In genomic region chr17:1730345-1731193, GRCh38 we compare ENCODE assay signal across 1 cellular context.
A peak's percentile ranks its signal among the peaks of the same experiment; 100 is the strongest.
TF ChIP-seq lines count a peak whose summit lies in the region.

No MANE protein-coding gene starts in this region.

TF ChIP-seq in K562, 482 proteins besides CTCF, POLR2A, EP300 and RAD21 (continued from another document and continues in another):
- TF ChIP-seq BCLAF1 (IDR thresholded peaks at IDR 0.05; ENCODE audit: borderline replicate concordance in 1 of 2, control insufficient read depth in 1 of 2, low read depth in 2 of 2, low read length in 1 of 2) (no peak), NR1H2 (CRISPR knock-in tag; IDR thresholded peaks at IDR 0.05) (no peak), LEF1 (IDR thresholded peaks at IDR 0.05) (no peak), PBX2 (CRISPR knock-in tag; IDR thresholded peaks at IDR 0.05; ENCODE audit: low read depth) (no peak), PBX2 (tag; conservative IDR thresholded peaks at IDR 0.05; ENCODE audit: low read depth) (no peak), NCOA2 (IDR thresholded peaks at IDR 0.05; ENCODE audit: partially characterized antibody in 2 of 2) (no peak), ATF2 (CRISPR knock-in tag; IDR thresholded peaks at IDR 0.05) (no peak), NFATC3 (IDR thresholded peaks at IDR 0.05) (no peak), NUFIP1 (IDR thresholded peaks at IDR 0.05; ENCODE audit: partially characterized antibody) (no peak), SMC3 (conservative IDR thresholded peaks at IDR 0.05; ENCODE audit: insufficient read depth, low read depth, low read length) (no peak), CREB3 (tag; conservative IDR thresholded peaks at IDR 0.05; ENCODE audit: low read depth) (no peak; the same call in 1 of the 2 replicates), CREB5 (CRISPR knock-in tag; IDR thresholded peaks at IDR 0.05) (no peak), POLR3G (IDR thresholded peaks at IDR 0.05; ENCODE audit: extremely low read depth, insufficient read length, insufficient replicate concordance) (no peak), YY1 (IDR thresholded peaks at IDR 0.05; ENCODE audit: borderline replicate concordance in 1 of 3, control insufficient read depth in 1 of 3, extremely low read depth in 1 of 3, insufficient read depth in 3 of 3, insufficient read length in 1 of 3, insufficient replicate concordance in 2 of 3, low read depth in 1 of 3, low read length in 2 of 3) (peak in 2 of 3 experiments; percentile 5 to 25), ZNF280B (CRISPR knock-in tag; IDR thresholded peaks at IDR 0.05) (no peak), ESRRA (IDR thresholded peaks at IDR 0.05; ENCODE audit: borderline replicate concordance, low read depth) (no peak; the same call in 1 of the 2 replicates), RBM39 (optimal IDR thresholded peaks at IDR 0.05; ENCODE audit: low read depth, low read length) (no peak), NR3C1 (CRISPR knock-in tag; IDR thresholded peaks at IDR 0.05) (no peak), NFXL1 (CRISPR knock-in tag; IDR thresholded peaks at IDR 0.05) (no peak), ILF3 (IDR thresholded peaks at IDR 0.05; ENCODE audit: borderline replicate concordance) (no peak), ZNF24 (IDR thresholded peaks at IDR 0.05) (no peak), THRAP3 (IDR thresholded peaks at IDR 0.05; ENCODE audit: borderline replicate concordance) (no peak), ZNF764 (CRISPR knock-in tag; IDR thresholded peaks at IDR 0.05; ENCODE audit: low read depth) (no peak), ARID2 (IDR thresholded peaks at IDR 0.05) (no peak), TFAM (CRISPR knock-in tag; conservative IDR thresholded peaks at IDR 0.05) (no peak), NKRF (IDR thresholded peaks at IDR 0.05; ENCODE audit: borderline replicate concordance) (no peak), MEF2D (tag; conservative IDR thresholded peaks at IDR 0.05; ENCODE audit: low read depth) (no peak), IFI16 (CRISPR knock-in tag; IDR thresholded peaks at IDR 0.05) (no peak), SRSF3 (IDR thresholded peaks at IDR 0.05; ENCODE audit: insufficient read depth, low read length) (no peak), ZNF589 (CRISPR knock-in tag; IDR thresholded peaks at IDR 0.05; ENCODE audit: low read depth) (no peak), ZNF212 (CRISPR knock-in tag; IDR thresholded peaks at IDR 0.05) (no peak), CGGBP1 (CRISPR knock-in tag; IDR thresholded peaks at IDR 0.05) (no peak), POLR2AphosphoS5 (IDR thresholded peaks at IDR 0.05; ENCODE audit: control insufficient read depth, insufficient read depth, low read depth, low read length) (peak; percentile 66), MAFG (tag; conservative IDR thresholded peaks at IDR 0.05) (no peak), MXD1 (CRISPR knock-in tag; IDR thresholded peaks at IDR 0.05; ENCODE audit: borderline replicate concordance, poor library complexity, severe bottlenecking) (no peak), ZNF551 (CRISPR knock-in tag; IDR thresholded peaks at IDR 0.05) (no peak), ZNF316 (IDR thresholded peaks at IDR 0.05) (peak; percentile 28; the same call in 1 of the 2 replicates), ZNF282 (CRISPR knock-in tag; IDR thresholded peaks at IDR 0.05) (no peak), ZNF609 (CRISPR knock-in tag; IDR thresholded peaks at IDR 0.05; ENCODE audit: borderline replicate concordance) (peak; percentile 83; the same call in 1 of the 2 replicates), ZSCAN32 (CRISPR knock-in tag; IDR thresholded peaks at IDR 0.05) (no peak), POU5F1 (IDR thresholded peaks at IDR 0.05; ENCODE audit: borderline replicate concordance, low read depth, low read length, partially characterized antibody) (no peak), HNRNPH1 (optimal IDR thresholded peaks at IDR 0.05; ENCODE audit: low read depth, low read length) (no peak)
